In genomic region chr17:74982663-74983313, GRCh38 we compare ENCODE assay signal across 8 cellular contexts. TPM values are rescaled to one million over a fixed set of nuclear protein-coding genes. Genes with fewer than 3 reads are reported as not detected.
DNase-seq lines count a peak whose midpoint lies in the region; FAIRE-seq and TF ChIP-seq lines count a peak whose summit lies in the region.
"Not testable (repeated sequence)": the region's sequence is repeated elsewhere in the genome, so short reads cannot be mapped to it uniquely, and the experiment has no call there.

No MANE protein-coding gene starts in this region.

- intact Hi-C loops in Calu3 (cut with micrococcal nuclease; ENCODE audit: unreplicated experiment); adrenal gland (cut with DNase I): not testable (repeated sequence)
- intact Hi-C loops in endothelial cell of umbilical vein (cut with micrococcal nuclease), result loop anchor here (1.0 to 2.0 kb wide), 2 partner anchors 10 to 50 kb away; partner anchors contain the start of gene HID1

- H3F3A ChIP-seq in MM.1S (ENCODE audit: insufficient read depth, low read length), result not testable (repeated sequence)
- peaks cover 20% of the 10 kb centered on the region for H3F3A ChIP-seq in neural progenitor cell (ENCODE audit: low read depth)

- H3K36me3 ChIP-seq in MM.1S (replicated peaks; ENCODE audit: insufficient read depth, low read length); adrenal gland (replicated peaks in 1 of 2); endothelial cell of umbilical vein (ENCODE audit: control insufficient read depth in 2 of 2, extremely low read depth in 1 of 2, insufficient read depth in 2 of 2, low read length in 2 of 2); neural progenitor cell; suprapubic skin: not testable (repeated sequence)

- not testable (repeated sequence) for H3K9me3 Mint-ChIP-seq in Calu3 (ENCODE audit: low read depth, unreplicated experiment); immature natural killer cell; neural progenitor cell

- H3K9me1 ChIP-seq in endothelial cell of umbilical vein (replicated peaks; ENCODE audit: control insufficient read depth, extremely low read depth, insufficient read depth, low read length), result not testable (repeated sequence)

- H3K9me3 ChIP-seq in MM.1S (replicated peaks; ENCODE audit: insufficient read depth, low read length); adrenal gland (replicated peaks in 1 of 3); endothelial cell of umbilical vein (replicated peaks; ENCODE audit: control insufficient read depth, insufficient read depth, low read length); neural progenitor cell (ENCODE audit: low read depth); suprapubic skin: not testable (repeated sequence)

- BruUV-seq in Calu3 (replicated peaks; lab: Mats Ljungman, UMichigan) (TSS peak; percentile 64), endothelial cell of umbilical vein (replicated peaks; lab: Mats Ljungman, UMichigan) (TSS peak; percentile 63)

- H3K27me3 Mint-ChIP-seq in Calu3 (ENCODE audit: unreplicated experiment), result not testable (repeated sequence)
- peaks cover 10 to 25% (median 10%) of the 10 kb centered on the region in 3 donors for H3K27me3 Mint-ChIP-seq in immature natural killer cell (ENCODE audit: low read depth in 3 of 3)
- H3K27me3 Mint-ChIP-seq in neural progenitor cell (ENCODE audit: insufficient read depth, low read depth), result peaks cover 15% of the 10 kb centered on the region

- peak overlapping the region; percentile 44; the same call in 1 of the 2 replicates for H2AFZ ChIP-seq in MM.1S (ENCODE audit: low read length)
- peak overlapping the region; percentile 46 for H2AFZ ChIP-seq in endothelial cell of umbilical vein (ENCODE audit: low read depth, low read length)
- H2AFZ ChIP-seq in neural progenitor cell (replicated peaks), result peak overlapping the region; percentile 74

- H3K27ac Mint-ChIP-seq in Calu3 (ENCODE audit: unreplicated experiment), result not testable (repeated sequence)
- H3K27ac Mint-ChIP-seq in immature natural killer cell, result peak overlapping the region; percentile 53 to 87 (median 82)
- H3K27ac Mint-ChIP-seq in neural progenitor cell, result peak overlapping the region; percentile 63

- in situ Hi-C loops in SK-MEL-5 (cut with HindIII; ENCODE audit: low pct_unique_long_range_greater_than_20kb, low sequenced_read_pairs), result not testable (repeated sequence)

- peaks cover 29% of the 10 kb centered on the region for H3K36me3 Mint-ChIP-seq in Calu3 (ENCODE audit: insufficient read depth, unreplicated experiment)
- H3K36me3 Mint-ChIP-seq in immature natural killer cell, neural progenitor cell: not testable (repeated sequence)

- H3K4me3 Mint-ChIP-seq in Calu3 (ENCODE audit: low read depth, unreplicated experiment) (peak overlapping the region; percentile 79), immature natural killer cell (peak overlapping the region; percentile 46 to 93 (median 89)), neural progenitor cell (peak overlapping the region; percentile 90)

- CTCF ChIA-PET in Calu3 (lab: Charles Lee), result interaction anchor here (0.9 to 2.0 kb wide), 5 partner anchors 8 to 29 kb away, joined by 4 to 9 read pairs (median 4); partner anchors contain the start of gene HID1
- CTCF ChIA-PET in endothelial cell of umbilical vein (lab: Charles Lee), result interaction anchor here (0.9 to 2.1 kb wide), 6 partner anchors 9 to 219 kb away, joined by 3 to 11 read pairs (median 5); partner anchors contain the start of gene HID1

- H3K4me1 Mint-ChIP-seq in Calu3 (ENCODE audit: low read depth, unreplicated experiment) (peaks cover 37% of the 10 kb centered on the region), immature natural killer cell (peaks cover 23 to 25% of the 10 kb centered on the region in 2 donors), neural progenitor cell (peaks cover 13% of the 10 kb centered on the region)

- TF ChIP-seq EP300 in suprapubic skin (IDR thresholded peaks at IDR 0.05), result not testable (repeated sequence)

- DNase-seq in Calu3 (peak; percentile 27), SK-MEL-5 (ENCODE audit: low read depth, low spot score) (peak; percentile 38), adrenal gland (peak in 1 of 7 donors; percentile 65), neural progenitor cell (ENCODE audit: low spot score) (peak; percentile 40)
- DNase-seq in MM.1S; endothelial cell of umbilical vein (ENCODE audit: low read depth, low spot score); immature natural killer cell; suprapubic skin (ENCODE audit: low spot score in 2 of 2): not testable (repeated sequence)

- H3K4me2 ChIP-seq in MM.1S (ENCODE audit: low read depth, low read length), result peak overlapping the region; percentile 81; the same call in 1 of the 2 replicates
- H3K4me2 ChIP-seq in endothelial cell of umbilical vein (ENCODE audit: insufficient read depth, low read length), result peak overlapping the region; percentile 35
- peak overlapping the region; percentile 89 for H3K4me2 ChIP-seq in neural progenitor cell

- peak; percentile 64 for FAIRE-seq in endothelial cell of umbilical vein (lab: Jason Lieb, UNC)

- not testable (repeated sequence) for H3K79me2 ChIP-seq in MM.1S (ENCODE audit: low read length); endothelial cell of umbilical vein (ENCODE audit: control insufficient read depth, insufficient read depth, low read length); neural progenitor cell (ENCODE audit: low read depth)

- H3K9ac ChIP-seq in MM.1S (ENCODE audit: low read length); neural progenitor cell: not testable (repeated sequence)
- H3K9ac ChIP-seq in endothelial cell of umbilical vein (replicated peaks; ENCODE audit: extremely low read depth, insufficient read depth, low read length), result peak overlapping the region; percentile 17

- H3K4me3 ChIP-seq in MM.1S (ENCODE audit: low read length) (peak overlapping the region; percentile 55), adrenal gland (peak overlapping the region in 2 of 4 donors; percentile 45 to 61), endothelial cell of umbilical vein (replicated peaks in 1 of 3; ENCODE audit: insufficient read depth in 1 of 3, low read depth in 1 of 3, low read length in 3 of 3) (peak overlapping the region; percentile 12 to 38 (median 25)), neural progenitor cell (peak overlapping the region; percentile 59), suprapubic skin (peak overlapping the region; percentile 51)

- dilution Hi-C loops in endothelial cell of umbilical vein (cut with MboI; ENCODE audit: extremely low pct_ligation_motif_present, low sequenced_read_pairs), result not testable (repeated sequence)

- TF ChIP-seq POLR2A in adrenal gland (IDR thresholded peaks at IDR 0.05); endothelial cell of umbilical vein (IDR thresholded peaks at IDR 0.05; ENCODE audit: low read depth, low read length); suprapubic skin (IDR thresholded peaks at IDR 0.05): not testable (repeated sequence)

- H3K27ac ChIP-seq in MM.1S (ENCODE audit: low read length); endothelial cell of umbilical vein (ENCODE audit: insufficient read depth, low read depth, low read length); neural progenitor cell: not testable (repeated sequence)
- H3K27ac ChIP-seq in adrenal gland (peak overlapping the region in 4 of 5 donors; percentile 45 to 86 (median 77)), suprapubic skin (peak overlapping the region; percentile 75)

- POLR2A ChIA-PET in endothelial cell of umbilical vein (lab: Charles Lee), result not testable (repeated sequence)

- not testable (repeated sequence) for TF ChIP-seq CTCF in Calu3 (IDR thresholded peaks at IDR 0.05; ENCODE audit: unreplicated experiment); MM.1S (IDR thresholded peaks at IDR 0.05; ENCODE audit: low read length); adrenal gland (IDR thresholded peaks at IDR 0.05); endothelial cell of umbilical vein (IDR thresholded peaks at IDR 0.05; ENCODE audit: extremely low read depth in 1 of 2, insufficient read depth in 1 of 2, low read depth in 1 of 2, low read length in 2 of 2); neural progenitor cell (IDR thresholded peaks at IDR 0.05); suprapubic skin (IDR thresholded peaks at IDR 0.05)

- not testable (repeated sequence) for H3K4me1 ChIP-seq in MM.1S (ENCODE audit: low read length); neural progenitor cell
- H3K4me1 ChIP-seq in adrenal gland (replicated peaks in 1 of 2) (peaks cover 13 to 15% of the 10 kb centered on the region in 2 donors), endothelial cell of umbilical vein (ENCODE audit: control insufficient read depth, extremely low read depth, insufficient read depth, low read length) (peaks cover 11% of the 10 kb centered on the region), suprapubic skin (peaks cover 20% of the 10 kb centered on the region)

- not testable (repeated sequence) for H4K20me1 ChIP-seq in MM.1S (ENCODE audit: insufficient read depth, low read length); endothelial cell of umbilical vein (replicated peaks; ENCODE audit: control insufficient read depth, extremely low read depth, insufficient read depth, low read length); neural progenitor cell (ENCODE audit: low read depth)

- H3K9me2 ChIP-seq in MM.1S (replicated peaks; ENCODE audit: insufficient read depth, low read length), result not testable (repeated sequence)

- peaks cover 77% of the 10 kb centered on the region for H3K27me3 ChIP-seq in MM.1S (replicated peaks; ENCODE audit: insufficient read depth, low read length)
- not testable (repeated sequence) for H3K27me3 ChIP-seq in adrenal gland; endothelial cell of umbilical vein (ENCODE audit: control insufficient read depth in 2 of 2, insufficient read depth in 2 of 2, low read length in 2 of 2); suprapubic skin
- H3K27me3 ChIP-seq in neural progenitor cell, result peaks cover 16% of the 10 kb centered on the region

- WGBS in adrenal gland, 4 donors, result 38 to 73% (median 39%) methylated on average over 7 to 14 of the region's 14 CpGs
- 40% methylated on average over 11 of the region's 14 CpGs for WGBS in suprapubic skin

RNA-seq across cellular contexts. Expression of gene CDR2L, which starts 4.6 kb away (rescaled TPM):
- total RNA-seq in Calu3 (2022), result 39.4 and 48.3 TPM in 2 replicates
- 3.2 and 3.9 TPM in 2 replicates for total RNA-seq in SK-MEL-5 (2014; rRNA removed; shearing (Covaris generic))
- polyA plus RNA-seq in SK-MEL-5 (2015; cell fraction: cytosol; rRNA removed), result 13.6 and 16.2 TPM in 2 replicates
- 5.7 and 8.4 TPM in 2 replicates for polyA plus RNA-seq in SK-MEL-5 (2015; cell fraction: nucleus; rRNA removed)
- total RNA-seq in adrenal gland, result 10 to 100 TPM in 6 of 8 donors, 1 to 10 TPM in 2; 7.7 to 17.9 (median 12.3) TPM
- 1 to 10 TPM; 3.7 to 5.6 (median 4.1) TPM for polyA plus RNA-seq in adrenal gland
- total RNA-seq in endothelial cell of umbilical vein, result 34.9 and 36.7 TPM in 2 replicates
- 22.2 and 23.1 TPM in 2 replicates for polyA plus RNA-seq in endothelial cell of umbilical vein
- 19.2 and 23.1 TPM in 2 replicates for polyA plus RNA-seq in endothelial cell of umbilical vein (2011; cell fraction: cytosol; rRNA removed)
- 12.2 and 12.8 TPM in 2 replicates for polyA plus RNA-seq in endothelial cell of umbilical vein (2011; cell fraction: nucleus; rRNA removed)
- polyA plus RNA-seq in endothelial cell of umbilical vein (2012), result 19.8 and 30.3 TPM in 2 replicates
- 11.0 and 14.0 TPM in 2 replicates for polyA minus RNA-seq in endothelial cell of umbilical vein
- polyA minus RNA-seq in endothelial cell of umbilical vein (2011; cell fraction: cytosol; rRNA and poly(A)+ RNA removed), result 16.8 TPM
- 3.5 and 5.6 TPM in 2 replicates for polyA minus RNA-seq in endothelial cell of umbilical vein (2011; cell fraction: nucleus; rRNA and poly(A)+ RNA removed)
- polyA plus RNA-seq in immature natural killer cell, result not detected
- 4.0 and 15.8 TPM in 2 replicates for total RNA-seq in neural progenitor cell (ENCODE audit: low replicate concordance)
- 1 to 10 TPM; 5.6 to 8.6 (median 6.9) TPM for total RNA-seq in suprapubic skin

RNA-seq across cellular contexts. Expression of gene HID1, which starts 10.2 kb away (rescaled TPM):
- total RNA-seq in Calu3 (2022), result 114 and 122 TPM in 2 replicates
- 0.21 TPM in 1 of 2 replicates, not detected in the other for total RNA-seq in SK-MEL-5 (2014; rRNA removed; shearing (Covaris generic))
- 0.98 and 1.1 TPM in 2 replicates for polyA plus RNA-seq in SK-MEL-5 (2015; cell fraction: cytosol; rRNA removed)
- 3.1 and 6.3 TPM in 2 replicates for polyA plus RNA-seq in SK-MEL-5 (2015; cell fraction: nucleus; rRNA removed)
- total RNA-seq in adrenal gland, result 10 to 100 TPM in 3 of 8 donors, 1 to 10 TPM in 5; 2.8 to 15.1 (median 8.3) TPM
- 10 to 100 TPM in 2 of 3 donors, 1 to 10 TPM in 1; 5.4 to 42.6 (median 19.2) TPM for polyA plus RNA-seq in adrenal gland
- 36.8 and 41.4 TPM in 2 replicates for total RNA-seq in endothelial cell of umbilical vein
- 53.3 and 63.4 TPM in 2 replicates for polyA plus RNA-seq in endothelial cell of umbilical vein
- 16.2 and 17.1 TPM in 2 replicates for polyA plus RNA-seq in endothelial cell of umbilical vein (2011; cell fraction: cytosol; rRNA removed)
- 100 and 124 TPM in 2 replicates for polyA plus RNA-seq in endothelial cell of umbilical vein (2011; cell fraction: nucleus; rRNA removed)
- polyA plus RNA-seq in endothelial cell of umbilical vein (2012), result 17.8 and 33.6 TPM in 2 replicates
- polyA minus RNA-seq in endothelial cell of umbilical vein, result 33.5 and 35.6 TPM in 2 replicates
- not detected for polyA minus RNA-seq in endothelial cell of umbilical vein (2011; cell fraction: cytosol; rRNA and poly(A)+ RNA removed)
- polyA minus RNA-seq in endothelial cell of umbilical vein (2011; cell fraction: nucleus; rRNA and poly(A)+ RNA removed), result 27.6 and 29.5 TPM in 2 replicates
- polyA plus RNA-seq in immature natural killer cell, result under 1 TPM in 2 of 3 donors, not detected in 1; 0.34 to 0.94 TPM
- 3.5 and 5.0 TPM in 2 replicates for total RNA-seq in neural progenitor cell (ENCODE audit: low replicate concordance)
- 10 to 100 TPM in 2 of 4 donors, 1 to 10 TPM in 2; 3.4 to 13.7 (median 9.5) TPM for total RNA-seq in suprapubic skin

RNA-seq across cellular contexts. Expression of gene MRPL58, which starts 29.7 kb away (rescaled TPM):
- 49.0 and 52.7 TPM in 2 replicates for total RNA-seq in Calu3 (2022)
- 92.6 and 96.0 TPM in 2 replicates for total RNA-seq in SK-MEL-5 (2014; rRNA removed; shearing (Covaris generic))
- 88.1 and 100 TPM in 2 replicates for polyA plus RNA-seq in SK-MEL-5 (2015; cell fraction: cytosol; rRNA removed)
- polyA plus RNA-seq in SK-MEL-5 (2015; cell fraction: nucleus; rRNA removed), result 29.4 and 30.9 TPM in 2 replicates
- total RNA-seq in adrenal gland, result 100 to 1,000 TPM in 1 of 8 donors, 10 to 100 TPM in 7; 38.7 to 120 (median 52.3) TPM
- 10 to 100 TPM; 46.7 to 88.8 (median 57.6) TPM for polyA plus RNA-seq in adrenal gland
- 38.0 and 38.8 TPM in 2 replicates for total RNA-seq in endothelial cell of umbilical vein
- 28.7 and 43.7 TPM in 2 replicates for polyA plus RNA-seq in endothelial cell of umbilical vein
- polyA plus RNA-seq in endothelial cell of umbilical vein (2011; cell fraction: cytosol; rRNA removed), result 44.5 and 44.8 TPM in 2 replicates
- 19.1 and 25.5 TPM in 2 replicates for polyA plus RNA-seq in endothelial cell of umbilical vein (2011; cell fraction: nucleus; rRNA removed)
- polyA plus RNA-seq in endothelial cell of umbilical vein (2012), result 33.8 and 38.9 TPM in 2 replicates
- 15.2 and 21.3 TPM in 2 replicates for polyA minus RNA-seq in endothelial cell of umbilical vein
- 28.6 TPM for polyA minus RNA-seq in endothelial cell of umbilical vein (2011; cell fraction: cytosol; rRNA and poly(A)+ RNA removed)
- polyA minus RNA-seq in endothelial cell of umbilical vein (2011; cell fraction: nucleus; rRNA and poly(A)+ RNA removed), result 4.7 and 5.0 TPM in 2 replicates
- 10 to 100 TPM; 32.4 to 52.3 (median 47.1) TPM for polyA plus RNA-seq in immature natural killer cell
- 50.8 and 52.8 TPM in 2 replicates for total RNA-seq in neural progenitor cell (ENCODE audit: low replicate concordance)
- 10 to 100 TPM; 20.2 to 68.2 (median 46.7) TPM for total RNA-seq in suprapubic skin

RNA-seq across cellular contexts. Expression of gene OTOP3, which starts 47.1 kb away (rescaled TPM):
- total RNA-seq in Calu3 (2022), result not detected in 2 replicates
- not detected in 2 replicates for total RNA-seq in SK-MEL-5 (2014; rRNA removed; shearing (Covaris generic))
- polyA plus RNA-seq in SK-MEL-5 (2015; cell fraction: cytosol; rRNA removed), result not detected in 2 replicates
- not detected in 2 replicates for polyA plus RNA-seq in SK-MEL-5 (2015; cell fraction: nucleus; rRNA removed)
- total RNA-seq in adrenal gland, result not detected
- not detected for polyA plus RNA-seq in adrenal gland
- not detected in 2 replicates for total RNA-seq in endothelial cell of umbilical vein
- not detected in 2 replicates for polyA plus RNA-seq in endothelial cell of umbilical vein
- not detected in 2 replicates for polyA plus RNA-seq in endothelial cell of umbilical vein (2011; cell fraction: cytosol; rRNA removed)
- not detected in 2 replicates for polyA plus RNA-seq in endothelial cell of umbilical vein (2011; cell fraction: nucleus; rRNA removed)
- not detected in 2 replicates for polyA plus RNA-seq in endothelial cell of umbilical vein (2012)
- polyA minus RNA-seq in endothelial cell of umbilical vein, result not detected in 2 replicates
- polyA minus RNA-seq in endothelial cell of umbilical vein (2011; cell fraction: cytosol; rRNA and poly(A)+ RNA removed), result not detected
- not detected in 2 replicates for polyA minus RNA-seq in endothelial cell of umbilical vein (2011; cell fraction: nucleus; rRNA and poly(A)+ RNA removed)
- polyA plus RNA-seq in immature natural killer cell, result not detected
- not detected in 2 replicates for total RNA-seq in neural progenitor cell (ENCODE audit: low replicate concordance)
- total RNA-seq in suprapubic skin, result under 1 TPM in 2 of 4 donors, not detected in 2; 0.65 to 0.98 TPM

RNA-seq across cellular contexts. Expression of gene OTOP2, which starts 58.7 kb away (rescaled TPM):
- total RNA-seq in Calu3 (2022) (not detected in 2 replicates), adrenal gland (not detected), endothelial cell of umbilical vein (not detected in 2 replicates), neural progenitor cell (ENCODE audit: low replicate concordance) (not detected in 2 replicates), suprapubic skin (under 1 TPM in 1 of 4 donors, not detected in 3; 0.49 TPM)
- total RNA-seq in SK-MEL-5 (2014; rRNA removed; shearing (Covaris generic)), result not detected in 2 replicates
- polyA plus RNA-seq in SK-MEL-5 (2015; cell fraction: cytosol; rRNA removed), result not detected in 2 replicates
- not detected in 2 replicates for polyA plus RNA-seq in SK-MEL-5 (2015; cell fraction: nucleus; rRNA removed)
- polyA plus RNA-seq in adrenal gland (under 1 TPM in 1 of 3 donors, not detected in 2; 0.03 TPM), endothelial cell of umbilical vein (not detected in 2 replicates), immature natural killer cell (not detected)
- polyA plus RNA-seq in endothelial cell of umbilical vein (2011; cell fraction: cytosol; rRNA removed), result not detected in 2 replicates
- not detected in 2 replicates for polyA plus RNA-seq in endothelial cell of umbilical vein (2011; cell fraction: nucleus; rRNA removed)
- polyA plus RNA-seq in endothelial cell of umbilical vein (2012), result not detected in 2 replicates
- not detected in 2 replicates for polyA minus RNA-seq in endothelial cell of umbilical vein
- polyA minus RNA-seq in endothelial cell of umbilical vein (2011; cell fraction: cytosol; rRNA and poly(A)+ RNA removed), result not detected
- not detected in 2 replicates for polyA minus RNA-seq in endothelial cell of umbilical vein (2011; cell fraction: nucleus; rRNA and poly(A)+ RNA removed)

Comparison
In these comparisons a context has a peak if more than half of its experiments do, and no peak if none do; other contexts are left out.
1. H3K4me2 ChIP-seq: peak in every context shown above with its lines; median percentile 89 in neural progenitor cell; 81 in MM.1S; 35 in endothelial cell of umbilical vein.